In genomic region chr3:129622418-129622872, GRCh38 we compare ENCODE assay signal across 1 cellular context.
TF ChIP-seq lines count a peak whose summit lies in the region.

No MANE protein-coding gene starts in this region.

TF ChIP-seq in A549, 52 proteins besides CTCF, POLR2A, EP300 and RAD21 (continued from another document):
- TF ChIP-seq, protein P1, sequence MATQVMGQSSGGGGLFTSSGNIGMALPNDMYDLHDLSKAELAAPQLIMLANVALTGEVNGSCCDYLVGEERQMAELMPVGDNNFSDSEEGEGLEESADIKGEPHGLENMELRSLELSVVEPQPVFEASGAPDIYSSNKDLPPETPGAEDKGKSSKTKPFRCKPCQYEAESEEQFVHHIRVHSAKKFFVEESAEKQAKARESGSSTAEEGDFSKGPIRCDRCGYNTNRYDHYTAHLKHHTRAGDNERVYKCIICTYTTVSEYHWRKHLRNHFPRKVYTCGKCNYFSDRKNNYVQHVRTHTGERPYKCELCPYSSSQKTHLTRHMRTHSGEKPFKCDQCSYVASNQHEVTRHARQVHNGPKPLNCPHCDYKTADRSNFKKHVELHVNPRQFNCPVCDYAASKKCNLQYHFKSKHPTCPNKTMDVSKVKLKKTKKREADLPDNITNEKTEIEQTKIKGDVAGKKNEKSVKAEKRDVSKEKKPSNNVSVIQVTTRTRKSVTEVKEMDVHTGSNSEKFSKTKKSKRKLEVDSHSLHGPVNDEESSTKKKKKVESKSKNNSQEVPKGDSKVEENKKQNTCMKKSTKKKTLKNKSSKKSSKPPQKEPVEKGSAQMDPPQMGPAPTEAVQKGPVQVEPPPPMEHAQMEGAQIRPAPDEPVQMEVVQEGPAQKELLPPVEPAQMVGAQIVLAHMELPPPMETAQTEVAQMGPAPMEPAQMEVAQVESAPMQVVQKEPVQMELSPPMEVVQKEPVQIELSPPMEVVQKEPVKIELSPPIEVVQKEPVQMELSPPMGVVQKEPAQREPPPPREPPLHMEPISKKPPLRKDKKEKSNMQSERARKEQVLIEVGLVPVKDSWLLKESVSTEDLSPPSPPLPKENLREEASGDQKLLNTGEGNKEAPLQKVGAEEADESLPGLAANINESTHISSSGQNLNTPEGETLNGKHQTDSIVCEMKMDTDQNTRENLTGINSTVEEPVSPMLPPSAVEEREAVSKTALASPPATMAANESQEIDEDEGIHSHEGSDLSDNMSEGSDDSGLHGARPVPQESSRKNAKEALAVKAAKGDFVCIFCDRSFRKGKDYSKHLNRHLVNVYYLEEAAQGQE (IDR thresholded peaks at IDR 0.05): no peak
- TF ChIP-seq RNF2 (IDR thresholded peaks at IDR 0.05; ENCODE audit: borderline replicate concordance, low read depth) (no peak), FOSL2 (IDR thresholded peaks at IDR 0.05) (no peak), FOSL2 (CRISPR knock-in tag; IDR thresholded peaks at IDR 0.05) (no peak), CHD2 (IDR thresholded peaks at IDR 0.05; ENCODE audit: low read length, partially characterized antibody) (no peak), ATOH8 (CRISPR knock-in tag; IDR thresholded peaks at IDR 0.05; ENCODE audit: low read depth) (no peak), HEYL (CRISPR knock-in tag; IDR thresholded peaks at IDR 0.05) (no peak), FOXS1 (CRISPR knock-in tag; IDR thresholded peaks at IDR 0.05) (no peak), BHLHE40 (IDR thresholded peaks at IDR 0.05; ENCODE audit: low read depth, low read length) (no peak)
TF ChIP-seq in A549: peak in this region for 0.
